Comparison of ENCODE assay signal across 12 cellular contexts in the genomic region with DNA sequence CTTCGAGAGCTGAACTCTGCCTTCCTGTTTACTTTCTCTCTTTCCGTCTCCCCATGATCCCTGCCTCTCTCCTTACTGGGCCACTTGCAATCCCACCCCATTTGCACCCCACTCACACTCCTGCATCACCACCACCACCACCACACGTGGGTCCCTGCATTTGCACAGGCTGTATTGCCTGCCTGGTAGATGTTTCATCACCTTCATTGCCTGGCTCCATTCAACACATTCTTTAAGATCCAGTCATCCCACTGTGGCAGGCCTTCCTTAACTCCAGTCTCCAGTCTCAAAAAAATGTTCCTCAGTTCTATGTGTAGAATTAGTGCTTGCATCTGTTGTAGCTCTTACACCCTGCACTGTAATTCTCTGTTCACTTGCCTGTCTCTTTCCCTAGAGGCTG. TPM values are rescaled to one million over a fixed set of nuclear protein-coding genes. Genes with fewer than 3 reads are reported as not detected.
DNase-seq lines count a peak whose midpoint lies in the region; ATAC-seq, FAIRE-seq and TF ChIP-seq lines count a peak whose summit lies in the region.
"Had no signal": no experiment of that assay in that cellular context is flagged by ENCODE, and none has a peak within 500 bp of the region (broad histone marks: within the 10 kb centered on the region; RNA-seq: fewer than 3 reads in every experiment).

No MANE protein-coding gene starts in this region.

- H3K27ac ChIP-seq in adrenal gland (no peak overlapping the region), foreskin keratinocyte (no peak overlapping the region), thyroid gland (peak overlapping the region in 2 of 3 donors; percentile 80 to 92)

- H3K4me1 Mint-ChIP-seq in glutamatergic neuron (ENCODE audit: low read depth, unreplicated experiment) = peaks cover 10% of the 10 kb centered on the region
- H3K4me1 Mint-ChIP-seq: activated naive CD8-positive, alpha-beta T cell treated with anti-CD3 and anti-CD28 coated beads, Interleukin-2, amount 50 U/mL, for 24 hours; T-helper 17 cell had no signal

- TF ChIP-seq POLR2A in H54 (IDR thresholded peaks at IDR 0.05; ENCODE audit: low read depth, low read length) (no peak), adrenal gland (IDR thresholded peaks at IDR 0.05) (no peak), thyroid gland (IDR thresholded peaks at IDR 0.05) (no peak)

- no peak overlapping the region for H3K4me3 ChIP-seq in adrenal gland
- no peak overlapping the region for H3K4me3 ChIP-seq in thyroid gland (replicated peaks in 1 of 3)

- H3K27me3 Mint-ChIP-seq in glutamatergic neuron (ENCODE audit: unreplicated experiment) = no peaks in the 10 kb centered on the region
- H3K27me3 Mint-ChIP-seq: activated naive CD8-positive, alpha-beta T cell treated with anti-CD3 and anti-CD28 coated beads, Interleukin-2, amount 50 U/mL, for 24 hours had no signal

- TF ChIP-seq CTCF in adrenal gland (IDR thresholded peaks at IDR 0.05) (no peak), foreskin keratinocyte (conservative IDR thresholded peaks at IDR 0.05) (no peak), thyroid gland (IDR thresholded peaks at IDR 0.05) (no peak), glutamatergic neuron (IDR thresholded peaks at IDR 0.05; ENCODE audit: partially characterized antibody, unreplicated experiment) (no peak)

- no peak overlapping the region for H3K27ac Mint-ChIP-seq in glutamatergic neuron (ENCODE audit: unreplicated experiment)
- H3K27ac Mint-ChIP-seq: activated naive CD8-positive, alpha-beta T cell treated with anti-CD3 and anti-CD28 coated beads, Interleukin-2, amount 50 U/mL, for 24 hours; natural killer cell treated with Interleukin-12 subunit alpha and Interleukin-12 subunit beta and Interleukin-15 and Interleukin-18, amount 100 ng/mL, for 72 hours; T-helper 17 cell had no signal

- ATAC-seq in foreskin keratinocyte = peak; percentile 95
- ATAC-seq: activated naive CD8-positive, alpha-beta T cell treated with anti-CD3 and anti-CD28 coated beads, Interleukin-2, amount 50 U/mL, for 24 hours; T-helper 17 cell had no signal

- no peaks in the 10 kb centered on the region for H3K36me3 Mint-ChIP-seq in glutamatergic neuron (ENCODE audit: unreplicated experiment)
- H3K36me3 Mint-ChIP-seq: natural killer cell treated with Interleukin-12 subunit alpha and Interleukin-12 subunit beta and Interleukin-15 and Interleukin-18, amount 100 ng/mL, for 72 hours had no signal

- WGBS in adrenal gland, 4 donors = 44 to 65% (median 50%) methylated on average over 3 of the region's 3 CpGs
- 89 to 94% methylated on average over 3 of the region's 3 CpGs for WGBS in thyroid gland, 2 donors

- FAIRE-seq in H54 (lab: Jason Lieb, UNC) = peak; percentile 97
- FAIRE-seq: kidney had no signal

- H3K9me3 ChIP-seq in adrenal gland (replicated peaks in 1 of 3) (no peaks in the 10 kb centered on the region), thyroid gland (no peaks in the 10 kb centered on the region)

- no peaks in the 10 kb centered on the region for H3K9me3 Mint-ChIP-seq in glutamatergic neuron (ENCODE audit: unreplicated experiment)
- H3K9me3 Mint-ChIP-seq: activated naive CD8-positive, alpha-beta T cell treated with anti-CD3 and anti-CD28 coated beads, Interleukin-2, amount 50 U/mL, for 24 hours; natural killer cell treated with Interleukin-12 subunit alpha and Interleukin-12 subunit beta and Interleukin-15 and Interleukin-18, amount 100 ng/mL, for 72 hours had no signal

- DNase-seq in H54 (ENCODE audit: insufficient read length, low spot score) (peak; percentile 52), adrenal gland (peak in 4 of 7 donors; percentile 24 to 50 (median 36)), foreskin keratinocyte (peak; percentile 61 to 79), thyroid gland (no peak), 8988T (no peak), glutamatergic neuron (no peak), NCI-H2171 (lab: John Stamatoyannopoulos, UW) (no peak)
- DNase-seq: activated naive CD8-positive, alpha-beta T cell treated with anti-CD3 and anti-CD28 coated beads, Interleukin-2, amount 50 U/mL, for 24 hours; kidney; NCI-H146; T-helper 17 cell had no signal

- H3K36me3 ChIP-seq in adrenal gland (replicated peaks in 1 of 2) = no peaks in the 10 kb centered on the region
- no peaks in the 10 kb centered on the region for H3K36me3 ChIP-seq in thyroid gland

- intact Hi-C loops in adrenal gland (cut with DNase I) (no loop called here), thyroid gland (cut with DNase I) (no loop called here)

- H3K4me1 ChIP-seq in adrenal gland (replicated peaks in 1 of 2) (peaks cover 8 to 18% of the 10 kb centered on the region in 2 donors), foreskin keratinocyte (no peaks in the 10 kb centered on the region), thyroid gland (peaks cover 44 to 58% of the 10 kb centered on the region in 2 donors)

- H3K4me3 Mint-ChIP-seq in glutamatergic neuron (ENCODE audit: unreplicated experiment) = no peak overlapping the region
- H3K4me3 Mint-ChIP-seq: activated naive CD8-positive, alpha-beta T cell treated with anti-CD3 and anti-CD28 coated beads, Interleukin-2, amount 50 U/mL, for 24 hours; natural killer cell treated with Interleukin-12 subunit alpha and Interleukin-12 subunit beta and Interleukin-15 and Interleukin-18, amount 100 ng/mL, for 72 hours; T-helper 17 cell had no signal

- H3K27me3 ChIP-seq in adrenal gland = no peaks in the 10 kb centered on the region
- H3K27me3 ChIP-seq in foreskin keratinocyte = no peaks in the 10 kb centered on the region
- H3K27me3 ChIP-seq in thyroid gland = no peaks in the 10 kb centered on the region

RNA-seq across cellular contexts. Expression of a gene that starts 13.9 kb away (rescaled TPM):
- total RNA-seq in adrenal gland (10 to 100 TPM; 13.9 to 58.7 (median 33.0) TPM), foreskin keratinocyte (not detected in 2 replicates), thyroid gland (10 to 100 TPM; 10.1 to 48.1 (median 18.0) TPM), glutamatergic neuron (ENCODE audit: unreplicated experiment) (not detected)
- polyA plus RNA-seq in adrenal gland (10 to 100 TPM; 25.9 to 84.9 (median 49.9) TPM), foreskin keratinocyte (not detected in 2 replicates)
- total RNA-seq: natural killer cell treated with Interleukin-12 subunit alpha and Interleukin-12 subunit beta and Interleukin-15 and Interleukin-18, amount 100 ng/mL, for 72 hours; T-helper 17 cell had no signal

Comparison
In these comparisons a context has a peak if more than half of its experiments do, and no peak if none do; other contexts are left out.
1. DNase-seq: peak in H54 (single experiment), adrenal gland (4 of 7) and foreskin keratinocyte (2 of 2); none in thyroid gland (0 of 2), 8988T (single experiment), glutamatergic neuron (single experiment) and NCI-H2171 (single experiment).
2. H3K27ac ChIP-seq: peak in thyroid gland (2 of 3); none in adrenal gland (0 of 5) and foreskin keratinocyte (single experiment).
3. RNA of a gene that starts 13.9 kb away (total RNA-seq): 13.9 to 58.7 TPM in adrenal gland and 10.1 to 48.1 TPM in thyroid gland; not detected in glutamatergic neuron (single experiment) and not detected in foreskin keratinocyte; every median in the first group is over 10 times any median in the second.